Comparison of ENCODE assay signal across 22 cellular contexts in genomic region chr9:123656565-123656964, GRCh38.
A peak's percentile ranks its signal among the peaks of the same experiment; 100 is the strongest.
DNase-seq lines count a peak whose midpoint lies in the region; ATAC-seq and TF ChIP-seq lines count a peak whose summit lies in the region.
"Had no signal": no experiment of that assay in that cellular context is flagged by ENCODE, and none has a peak within 500 bp of the region (broad histone marks: within the 10 kb centered on the region; RNA-seq: fewer than 3 reads in every experiment).

No MANE protein-coding gene starts in this region.

- in situ Hi-C loops in mammary epithelial cell (cut with MboI; ENCODE audit: low sequenced_read_pairs in 2 of 2): no loop called here

- no peaks in the 10 kb centered on the region for H3K9me3 ChIP-seq in CD8-positive, alpha-beta memory T cell (ENCODE audit: low read length)
- no peaks in the 10 kb centered on the region for H3K9me3 ChIP-seq in mammary epithelial cell (replicated peaks; ENCODE audit: insufficient read depth, low read length)
- no peaks in the 10 kb centered on the region for H3K9me3 ChIP-seq in lung (ENCODE audit: control insufficient read depth in 2 of 2, insufficient read depth in 1 of 2, low read length in 1 of 2)
- H3K9me3 ChIP-seq: right atrium auricular region, thoracic aorta had no signal

- CTCF ChIA-PET in CD8-positive, alpha-beta memory T cell (lab: Charles Lee): no interaction called here
- CTCF ChIA-PET in mammary epithelial cell (lab: Charles Lee; ENCODE audit: low non-redundant PET): no interaction called here

- no peak for DNase-seq in CD8-positive, alpha-beta memory T cell
- DNase-seq in LHCN-M2 (ENCODE audit: low read depth) (peak; percentile 17), mammary epithelial cell (peak; percentile 6), lung (ENCODE audit: low spot score) (no peak), NCI-H1417 treated with DMSO at 0.1 percent for 48 hours (lab: John Stamatoyannopoulos, UW) (no peak), nucleus accumbens (lab: John Stamatoyannopoulos, UW) (no peak)
- no peak for DNase-seq in stimulated activated CD4-positive, alpha-beta T cell treated with anti-CD3 and anti-CD28 coated beads, Interleukin-15, amount 100 ng/mL, for 24 hours
- DNase-seq: activated CD4-positive, alpha-beta T cell treated with anti-CD3 and anti-CD28 coated beads, Interleukin-2, amount 10 ng/mL, durations not matched to agents 7 days and 5 days; activated naive CD8-positive, alpha-beta T cell treated with anti-CD3 and anti-CD28 coated beads, Interleukin-2, amount 50 U/mL, for 24 hours; central memory CD4-positive, alpha-beta T cell; COR-L47; dorsolateral prefrontal cortex; GOT3; MV-4-11; NCI-H2029 treated with DMSO at 0.1 percent for 48 hours; NCI-H446 treated with DMSO at 0.1 percent for 48 hours; NK-92 treated with Interleukin-12 subunit alpha and Interleukin-12 subunit beta, amount 100 ng/mL, for 24 hours; stimulated activated CD4-positive, alpha-beta T cell treated with anti-CD3 and anti-CD28 coated beads, Interleukin-12 subunit alpha, Interleukin-12 subunit beta, amount 100 ng/mL, for 4 hours had no signal

- TF ChIP-seq CTCF in mammary epithelial cell (conservative IDR thresholded peaks at IDR 0.05 in 1 of 2, IDR thresholded peaks at IDR 0.05 in 1 of 2; ENCODE audit: extremely low read depth in 1 of 2, insufficient read depth in 1 of 2, low read depth in 1 of 2, low read length in 2 of 2) (no peak), lung (IDR thresholded peaks at IDR 0.05; ENCODE audit: control extremely low read depth, extremely low read depth) (no peak)

- H3K4me1 ChIP-seq in CD8-positive, alpha-beta memory T cell (ENCODE audit: insufficient read depth, low read length): no peaks in the 10 kb centered on the region
- H3K4me1 ChIP-seq in mammary epithelial cell (ENCODE audit: insufficient read depth, low read length) (no peaks in the 10 kb centered on the region), lung (ENCODE audit: control insufficient read depth in 2 of 2, insufficient read depth in 2 of 2, low read length in 2 of 2) (peaks cover 0 to 6% of the 10 kb centered on the region in 2 donors)
- H3K4me1 ChIP-seq: right atrium auricular region had no signal

- intact Hi-C loops in mammary epithelial cell (cut with micrococcal nuclease): no loop called here

- no peaks in the 10 kb centered on the region for H3K27me3 ChIP-seq in CD8-positive, alpha-beta memory T cell (ENCODE audit: insufficient read depth, low read length, poor library complexity, severe bottlenecking)
- no peaks in the 10 kb centered on the region for H3K27me3 ChIP-seq in mammary epithelial cell (ENCODE audit: insufficient read depth, low read length)
- no peaks in the 10 kb centered on the region for H3K27me3 ChIP-seq in lung (ENCODE audit: control insufficient read depth, insufficient read depth)
- H3K27me3 ChIP-seq: dorsolateral prefrontal cortex, right atrium auricular region had no signal

- peaks cover 0 to 5% (median 3%) of the 10 kb centered on the region in 5 donors for H3K9me3 Mint-ChIP-seq in CD8-positive, alpha-beta memory T cell

- H4K20me1 ChIP-seq in mammary epithelial cell (ENCODE audit: insufficient read depth, low read length): no peaks in the 10 kb centered on the region

- no TSS peak for BruUV-seq in mammary epithelial cell (replicated peaks; lab: Mats Ljungman, UMichigan)

- H3K79me2 ChIP-seq in mammary epithelial cell (ENCODE audit: insufficient read depth, low read length): no peaks in the 10 kb centered on the region

- dilution Hi-C loops in mammary epithelial cell (cut with HindIII; ENCODE audit: low sequenced_read_pairs): no loop called here

- ATAC-seq in lung (ENCODE audit: insufficient read depth, low FRiP score) (peak; percentile 27), HG02938 (IDR thresholded peaks at IDR 0.05; ENCODE audit: unreplicated experiment) (no peak)
- ATAC-seq: activated naive CD8-positive, alpha-beta T cell treated with anti-CD3 and anti-CD28 coated beads, Interleukin-2, amount 50 U/mL, for 24 hours had no signal

- H3K4me1 Mint-ChIP-seq in CD8-positive, alpha-beta memory T cell: no peaks in the 10 kb centered on the region
- H3K4me1 Mint-ChIP-seq: activated CD4-positive, alpha-beta T cell treated with anti-CD3 and anti-CD28 coated beads, Interleukin-2, amount 10 ng/mL, durations not matched to agents 7 days and 5 days had no signal

- WGBS in mammary epithelial cell (ENCODE audit: low coverage, missing lambda C conversion rate): no CpG with 5 or more reads among the region's 1 CpG
- WGBS in lung, 2 donors: 75 to 77% methylated on average over 1 of the region's 1 CpG

- POLR2A ChIA-PET in CD8-positive, alpha-beta memory T cell (lab: Charles Lee): no interaction called here

- no peak overlapping the region for H3K4me3 Mint-ChIP-seq in CD8-positive, alpha-beta memory T cell
- H3K4me3 Mint-ChIP-seq: activated CD4-positive, alpha-beta T cell treated with anti-CD3 and anti-CD28 coated beads, Interleukin-2, amount 10 ng/mL, durations not matched to agents 7 days and 5 days; activated naive CD8-positive, alpha-beta T cell treated with anti-CD3 and anti-CD28 coated beads, Interleukin-2, amount 50 U/mL, for 24 hours had no signal

- no peak overlapping the region for H3K4me3 ChIP-seq in CD8-positive, alpha-beta memory T cell (ENCODE audit: low read length)
- H3K4me3 ChIP-seq in mammary epithelial cell (replicated peaks in 1 of 3; ENCODE audit: insufficient read depth in 1 of 3, low read depth in 2 of 3, low read length in 3 of 3) (no peak overlapping the region), lung (no peak overlapping the region)
- H3K4me3 ChIP-seq: dorsolateral prefrontal cortex, right atrium auricular region, thoracic aorta had no signal

- peak overlapping the region; percentile 45 for H3K27ac ChIP-seq in CD8-positive, alpha-beta memory T cell (ENCODE audit: low read depth, low read length)
- H3K27ac ChIP-seq in mammary epithelial cell (ENCODE audit: insufficient read depth, low read depth, low read length) (no peak overlapping the region), lung (ENCODE audit: low read depth in 1 of 2, low read length in 1 of 2) (no peak overlapping the region)
- H3K27ac ChIP-seq: epithelial cell of prostate, right atrium auricular region, thoracic aorta had no signal

- peak overlapping the region in 1 of 8 donors; percentile 23 for H3K27ac Mint-ChIP-seq in CD8-positive, alpha-beta memory T cell
- H3K27ac Mint-ChIP-seq: activated CD4-positive, alpha-beta T cell treated with anti-CD3 and anti-CD28 coated beads, Interleukin-2, amount 10 ng/mL, durations not matched to agents 7 days and 5 days; activated naive CD8-positive, alpha-beta T cell treated with anti-CD3 and anti-CD28 coated beads, Interleukin-2, amount 50 U/mL, for 24 hours had no signal

- H3K9ac ChIP-seq in mammary epithelial cell (ENCODE audit: insufficient read depth, low read length): no peak overlapping the region

- no peak overlapping the region for H3K4me2 ChIP-seq in mammary epithelial cell (ENCODE audit: insufficient read depth, low read depth, low read length)

- no peaks in the 10 kb centered on the region for H3K27me3 Mint-ChIP-seq in CD8-positive, alpha-beta memory T cell
- H3K27me3 Mint-ChIP-seq: activated CD4-positive, alpha-beta T cell treated with anti-CD3 and anti-CD28 coated beads, Interleukin-2, amount 10 ng/mL, durations not matched to agents 7 days and 5 days; activated naive CD8-positive, alpha-beta T cell treated with anti-CD3 and anti-CD28 coated beads, Interleukin-2, amount 50 U/mL, for 24 hours had no signal

- no peaks in the 10 kb centered on the region for H3K36me3 ChIP-seq in CD8-positive, alpha-beta memory T cell (ENCODE audit: insufficient read depth, low read length)
- H3K36me3 ChIP-seq in mammary epithelial cell (ENCODE audit: insufficient read depth, low read length) (peaks cover 2% of the 10 kb centered on the region), lung (ENCODE audit: control insufficient read depth in 2 of 2, insufficient read depth in 2 of 2, low read length in 2 of 2) (peaks cover 0 to 1% of the 10 kb centered on the region in 2 donors)
- H3K36me3 ChIP-seq: right atrium auricular region, thoracic aorta had no signal

- peaks cover 6 to 29% (median 14%) of the 10 kb centered on the region in 3 donors for H3K36me3 Mint-ChIP-seq in CD8-positive, alpha-beta memory T cell

- H2AFZ ChIP-seq in mammary epithelial cell (ENCODE audit: low read depth, low read length): no peak overlapping the region

Comparison
In these comparisons a context has a peak if more than half of its experiments do, and no peak if none do; other contexts are left out.
1. DNase-seq: peak in LHCN-M2 (single experiment) and mammary epithelial cell (single experiment); none in CD8-positive, alpha-beta memory T cell (0 of 5), lung (single experiment), NCI-H1417 treated with DMSO at 0.1 percent for 48 hours (single experiment), nucleus accumbens (0 of 56) and stimulated activated CD4-positive, alpha-beta T cell treated with anti-CD3 and anti-CD28 coated beads, Interleukin-15, amount 100 ng/mL, for 24 hours (single experiment).